Comparison of ENCODE assay signal across 24 cellular contexts in the genomic region with DNA sequence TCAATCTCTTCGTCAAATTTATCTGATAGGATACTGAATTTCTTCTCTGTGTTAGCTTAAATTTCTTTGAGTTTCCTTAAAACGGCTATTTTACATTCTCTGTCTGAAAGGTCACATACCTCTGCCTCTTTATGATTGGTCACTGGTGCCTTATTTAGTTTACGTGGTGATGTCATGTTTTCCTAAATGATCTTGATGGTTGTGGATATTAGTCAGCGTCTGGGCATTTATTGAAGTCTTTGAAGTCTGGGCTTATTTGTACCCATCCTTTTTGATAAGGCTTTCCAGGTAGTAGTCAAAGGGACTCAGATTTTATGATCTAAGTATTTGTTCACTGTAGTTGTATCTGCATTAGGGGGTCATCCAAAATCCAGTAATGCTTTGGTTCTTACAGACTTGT.
DNase-seq lines count a peak whose midpoint lies in the region; ATAC-seq, FAIRE-seq and TF ChIP-seq lines count a peak whose summit lies in the region.
"Had no signal": no experiment of that assay in that cellular context is flagged by ENCODE, and none has a peak within 500 bp of the region (broad histone marks: within the 10 kb centered on the region; RNA-seq: fewer than 3 reads in every experiment).

No MANE protein-coding gene starts in this region.

- H3K4me2 ChIP-seq in endothelial cell of umbilical vein (ENCODE audit: insufficient read depth, low read length) (no peak overlapping the region), trophoblast cell (ENCODE audit: low read length) (no peak overlapping the region), GM23248 (ENCODE audit: unreplicated experiment) (no peak overlapping the region)

- TF ChIP-seq POLR2A in endothelial cell of umbilical vein (IDR thresholded peaks at IDR 0.05; ENCODE audit: low read depth, low read length): no peak

- no TSS peak for BruUV-seq in endothelial cell of umbilical vein (replicated peaks; lab: Mats Ljungman, UMichigan)

- no peak overlapping the region for H4K91ac ChIP-seq in trophoblast cell (ENCODE audit: low read depth, low read length)

- H3K27me3 ChIP-seq in endothelial cell of umbilical vein (ENCODE audit: control insufficient read depth in 2 of 2, insufficient read depth in 2 of 2, low read length in 2 of 2) (no peaks in the 10 kb centered on the region), trophoblast cell (ENCODE audit: insufficient read depth, low read length) (no peaks in the 10 kb centered on the region), GM23248 (replicated peaks; ENCODE audit: insufficient read depth) (no peaks in the 10 kb centered on the region)
- H3K27me3 ChIP-seq: esophagus muscularis mucosa, ovary had no signal

- POLR2A ChIA-PET in endothelial cell of umbilical vein (lab: Charles Lee): no interaction called here
- POLR2A ChIA-PET in RWPE1 (lab: Yijun Ruan, JAX; ENCODE audit: low non-redundant PET): no interaction called here

- peak overlapping the region; percentile 38 for H3K27ac ChIP-seq in endothelial cell of umbilical vein (ENCODE audit: insufficient read depth, low read depth, low read length)
- H3K27ac ChIP-seq in trophoblast cell (ENCODE audit: low read depth, low read length): peak overlapping the region; percentile 81
- no peak overlapping the region for H3K27ac ChIP-seq in GM23248
- H3K27ac ChIP-seq in RWPE1: no peak overlapping the region
- H3K27ac ChIP-seq: esophagus muscularis mucosa, ovary had no signal

- CTCF ChIA-PET in endothelial cell of umbilical vein (lab: Charles Lee): no interaction called here
- CTCF ChIA-PET in RWPE1 (lab: Yijun Ruan, JAX): no interaction called here

- DNase-seq in ELR (ENCODE audit: low read depth) (peak; percentile 0), RCC 7860 (ENCODE audit: low spot score) (peak; percentile 79), endothelial cell of umbilical vein (ENCODE audit: low read depth, low spot score) (peak; percentile 14), trophoblast cell (peak in 1 of 2 donors; percentile 29), GM23248 (no peak), RWPE1 (ENCODE audit: low spot score) (no peak), chondrocyte (ENCODE audit: low spot score) (no peak)
- DNase-seq: activated CD4-positive, CD25-positive, alpha-beta regulatory T cell treated with anti-CD3 and anti-CD28 coated beads, Interleukin-2, amount 50 U/mL, for 72 hours; activated naive CD4-positive, alpha-beta T cell treated with anti-CD3 and anti-CD28 coated beads, Interleukin-2, amount 50 U/mL, for 16 hours; activated T-cell treated with anti-CD3 and anti-CD28 coated beads, Interleukin-2, amount 50 U/mL, for 48 hours; anterior cingulate cortex; DMS 273 treated with DMSO at 0.1 percent for 48 hours; effector CD8-positive, alpha-beta T cell; GDM1; natural killer cell; NCI-H1048; NCI-H187 treated with DMSO at 0.1 percent for 48 hours; ovary; SHP77 had no signal

- H2BK12ac ChIP-seq in trophoblast cell (ENCODE audit: low read length): no peak overlapping the region

- H3K9me3 Mint-ChIP-seq in chondrocyte (ENCODE audit: low read depth): peaks cover 16% of the 10 kb centered on the region

- ATAC-seq in HG03378 (IDR thresholded peaks at IDR 0.05; ENCODE audit: unreplicated experiment): no peak
- ATAC-seq: natural killer cell had no signal

- H3K79me1 ChIP-seq in trophoblast cell (ENCODE audit: low read length): peaks cover 8% of the 10 kb centered on the region

- H3K79me2 ChIP-seq in endothelial cell of umbilical vein (ENCODE audit: control insufficient read depth, insufficient read depth, low read length): no peaks in the 10 kb centered on the region
- H3K79me2 ChIP-seq in trophoblast cell (ENCODE audit: control insufficient read depth, insufficient read depth, low read length, poor library complexity): no peaks in the 10 kb centered on the region
- H3K79me2 ChIP-seq in GM23248 (ENCODE audit: insufficient read depth): no peaks in the 10 kb centered on the region

- no peak overlapping the region for H3K27ac Mint-ChIP-seq in chondrocyte (ENCODE audit: unreplicated experiment)
- H3K27ac Mint-ChIP-seq: CD14-positive monocyte, memory B cell, natural killer cell had no signal

- H3K9ac ChIP-seq in endothelial cell of umbilical vein (replicated peaks; ENCODE audit: extremely low read depth, insufficient read depth, low read length): no peak overlapping the region
- H3K9ac ChIP-seq in trophoblast cell (ENCODE audit: low read length): no peak overlapping the region
- no peak overlapping the region for H3K9ac ChIP-seq in GM23248

- H3K4me1 ChIP-seq in endothelial cell of umbilical vein (ENCODE audit: control insufficient read depth, extremely low read depth, insufficient read depth, low read length): no peaks in the 10 kb centered on the region
- peaks cover 4 to 6% of the 10 kb centered on the region in 2 experiments for H3K4me1 ChIP-seq in trophoblast cell (ENCODE audit: control insufficient read depth in 1 of 2, insufficient read depth in 2 of 2, low read length in 2 of 2)
- H3K4me1 ChIP-seq in GM23248 (ENCODE audit: insufficient read depth): no peaks in the 10 kb centered on the region
- H3K4me1 ChIP-seq: esophagus muscularis mucosa had no signal

- H3K18ac ChIP-seq in trophoblast cell (ENCODE audit: low read length): no peak overlapping the region

- H3K9me2 ChIP-seq in GM23248 (ENCODE audit: insufficient read depth): no peaks in the 10 kb centered on the region

- no peaks in the 10 kb centered on the region for H3K27me3 Mint-ChIP-seq in chondrocyte (ENCODE audit: low read depth)
- H3K27me3 Mint-ChIP-seq: memory B cell had no signal

- dilution Hi-C loops in endothelial cell of umbilical vein (cut with MboI; ENCODE audit: extremely low pct_ligation_motif_present, low sequenced_read_pairs): no loop called here

- H3K4ac ChIP-seq in trophoblast cell (ENCODE audit: low read depth, low read length): no peak overlapping the region

- H3K9me1 ChIP-seq in endothelial cell of umbilical vein (replicated peaks; ENCODE audit: control insufficient read depth, extremely low read depth, insufficient read depth, low read length): no peaks in the 10 kb centered on the region

- no peak for FAIRE-seq in RCC 7860 (lab: Jason Lieb, UNC)
- peak; percentile 62 for FAIRE-seq in endothelial cell of umbilical vein (lab: Jason Lieb, UNC)
- FAIRE-seq: frontal cortex had no signal

- no CpG with 5 or more reads among the region's 4 CpGs for WGBS in trophoblast cell (ENCODE audit: extremely low coverage, insufficient coverage, insufficient read length)
- 16 to 22% methylated on average over 4 of the region's 4 CpGs for WGBS in GM23248 (ENCODE audit: low coverage in 1 of 2, low lambda C conversion rate in 2 of 2, missing lambda C conversion rate in 2 of 2), 2 experiments

- no peak overlapping the region for H4K8ac ChIP-seq in trophoblast cell (ENCODE audit: low read depth, low read length)

- H2BK5ac ChIP-seq in trophoblast cell (ENCODE audit: low read depth, low read length, poor library complexity): no peak overlapping the region

- in situ Hi-C loops in GM23248 (cut with MboI): no loop called here

- H3K4me3 ChIP-seq in endothelial cell of umbilical vein (replicated peaks in 1 of 3; ENCODE audit: insufficient read depth in 1 of 3, low read depth in 1 of 3, low read length in 3 of 3) (no peak overlapping the region), trophoblast cell (ENCODE audit: low read depth, low read length) (no peak overlapping the region), GM23248 (no peak overlapping the region)
- H3K4me3 ChIP-seq: esophagus muscularis mucosa, ovary had no signal

- H4K20me1 ChIP-seq in endothelial cell of umbilical vein (replicated peaks; ENCODE audit: control insufficient read depth, extremely low read depth, insufficient read depth, low read length) (no peaks in the 10 kb centered on the region), GM23248 (ENCODE audit: insufficient read depth) (no peaks in the 10 kb centered on the region)

- no peak overlapping the region for H4K12ac ChIP-seq in trophoblast cell (ENCODE audit: low read depth, low read length)

- intact Hi-C loops in endothelial cell of umbilical vein (cut with micrococcal nuclease): no loop called here

- H2AFZ ChIP-seq in endothelial cell of umbilical vein (ENCODE audit: low read depth, low read length) (no peak overlapping the region), trophoblast cell (ENCODE audit: insufficient read depth, low read length, poor library complexity) (no peak overlapping the region), GM23248 (no peak overlapping the region)

- H2AK5ac ChIP-seq in trophoblast cell (ENCODE audit: low read length): no peak overlapping the region

- H3K9me3 ChIP-seq in endothelial cell of umbilical vein (replicated peaks; ENCODE audit: control insufficient read depth, insufficient read depth, low read length) (no peaks in the 10 kb centered on the region), trophoblast cell (ENCODE audit: insufficient read depth, low read depth, low read length) (peaks cover 5% of the 10 kb centered on the region), GM23248 (ENCODE audit: low read depth) (no peaks in the 10 kb centered on the region)
- H3K9me3 ChIP-seq: ovary had no signal

- no peaks in the 10 kb centered on the region for H3F3A ChIP-seq in GM23248 (ENCODE audit: insufficient read depth)

- H3K23ac ChIP-seq in trophoblast cell (ENCODE audit: low read length): no peak overlapping the region

- H3K14ac ChIP-seq in trophoblast cell (ENCODE audit: low read length): no peak overlapping the region

- no peak for TF ChIP-seq CTCF in endothelial cell of umbilical vein (IDR thresholded peaks at IDR 0.05; ENCODE audit: extremely low read depth in 1 of 2, insufficient read depth in 1 of 2, low read depth in 1 of 2, low read length in 2 of 2)
- no peak for TF ChIP-seq CTCF in RWPE1 (conservative IDR thresholded peaks at IDR 0.05; ENCODE audit: low read depth)
- TF ChIP-seq CTCF in chondrocyte (IDR thresholded peaks at IDR 0.05): no peak

- H3K4me3 Mint-ChIP-seq in chondrocyte (ENCODE audit: unreplicated experiment): no peak overlapping the region
- H3K4me3 Mint-ChIP-seq: CD14-positive monocyte, memory B cell, natural killer cell had no signal

- H3K36me3 ChIP-seq in endothelial cell of umbilical vein (ENCODE audit: control insufficient read depth in 2 of 2, extremely low read depth in 1 of 2, insufficient read depth in 2 of 2, low read length in 2 of 2) (no peaks in the 10 kb centered on the region), trophoblast cell (ENCODE audit: control insufficient read depth in 1 of 2, insufficient read depth in 2 of 2, low read length in 2 of 2) (no peaks in the 10 kb centered on the region), GM23248 (ENCODE audit: low read depth) (no peaks in the 10 kb centered on the region)
- H3K36me3 ChIP-seq: esophagus muscularis mucosa, ovary had no signal

- H2BK120ac ChIP-seq in trophoblast cell (ENCODE audit: insufficient read depth, low read length, poor library complexity): no peak overlapping the region

- H3K36me3 Mint-ChIP-seq in chondrocyte (ENCODE audit: low read depth): peaks cover 2% of the 10 kb centered on the region
- H3K36me3 Mint-ChIP-seq: CD14-positive monocyte, memory B cell, natural killer cell had no signal

- H3K4me1 Mint-ChIP-seq in chondrocyte (ENCODE audit: low read depth): peaks cover 18% of the 10 kb centered on the region
- H3K4me1 Mint-ChIP-seq: CD14-positive monocyte, memory B cell, natural killer cell had no signal

TF ChIP-seq in endothelial cell of umbilical vein, 7 proteins besides CTCF, POLR2A, EP300 and RAD21 (continues in another document):
- peak; percentile 9 for TF ChIP-seq JUN (IDR thresholded peaks at IDR 0.05; ENCODE audit: borderline replicate concordance, insufficient read depth, insufficient read length, low read depth)

Comparison
In these comparisons a context has a peak if more than half of its experiments do, and no peak if none do; other contexts are left out.
1. DNase-seq: peak in ELR (single experiment), RCC 7860 (single experiment) and endothelial cell of umbilical vein (single experiment); none in GM23248 (single experiment), RWPE1 (single experiment) and chondrocyte (single experiment).
2. H3K27ac ChIP-seq: peak in endothelial cell of umbilical vein (single experiment) and trophoblast cell (single experiment); none in GM23248 (single experiment) and RWPE1 (single experiment).